16 cellular contexts compared by ENCODE assay signal in the genomic region with DNA sequence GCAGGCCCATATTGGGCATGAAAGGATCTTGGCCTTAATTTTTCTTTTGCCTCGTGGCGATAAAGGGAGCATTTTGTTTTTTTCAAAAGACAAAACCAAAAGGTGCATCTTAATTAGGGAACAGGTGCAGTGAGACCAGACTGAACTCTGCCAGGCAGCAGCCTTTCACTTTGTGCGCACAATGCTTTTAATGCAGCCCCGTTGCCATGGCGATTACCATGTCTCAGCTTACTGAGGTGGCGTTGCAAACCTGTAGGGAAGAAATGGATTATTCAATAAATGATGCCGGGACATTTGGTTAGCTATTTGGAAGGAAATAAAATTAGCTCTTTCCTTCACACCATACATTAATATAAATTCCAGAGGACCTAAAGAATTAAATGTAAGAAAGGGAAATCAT.
A peak's percentile ranks its signal among the peaks of the same experiment; 100 is the strongest.
DNase-seq lines count a peak whose midpoint lies in the region; ATAC-seq, FAIRE-seq and TF ChIP-seq lines count a peak whose summit lies in the region.
"Had no signal": no experiment of that assay in that cellular context is flagged by ENCODE, and none has a peak within 500 bp of the region (broad histone marks: within the 10 kb centered on the region; RNA-seq: fewer than 3 reads in every experiment).

No MANE protein-coding gene starts in this region.

- no peaks in the 10 kb centered on the region; the same call in 1 of the 3 replicates for H3K36me3 Mint-ChIP-seq in GM23338 (ENCODE audit: low read depth)
- H3K36me3 Mint-ChIP-seq: activated CD4-positive, alpha-beta memory T cell treated with anti-CD3 and anti-CD28 coated beads for 36 hours; activated naive CD8-positive, alpha-beta T cell treated with anti-CD3 and anti-CD28 coated beads, Interleukin-2, amount 10 ng/mL, durations not matched to agents 7 days and 5 days had no signal

- no peaks in the 10 kb centered on the region for H3K36me3 ChIP-seq in GM23338 (ENCODE audit: insufficient read depth)
- H3K36me3 ChIP-seq: esophagus muscularis mucosa, lower lobe of right lung had no signal

- no peak overlapping the region for H3K4me3 ChIP-seq in GM23338
- H3K4me3 ChIP-seq: esophagus muscularis mucosa, lower lobe of right lung had no signal

- H3K9me2 ChIP-seq in GM23338 (ENCODE audit: insufficient read depth), result no peaks in the 10 kb centered on the region

- H3K27ac ChIP-seq in GM23338 (ENCODE audit: low read depth), result no peak overlapping the region
- peak overlapping the region; percentile 19 for H3K27ac ChIP-seq in cingulate gyrus (ENCODE audit: low read depth, low read length)
- H3K27ac ChIP-seq: esophagus muscularis mucosa, lower lobe of right lung had no signal

- H3K4me3 Mint-ChIP-seq in GM23338, result no peak overlapping the region
- H3K4me3 Mint-ChIP-seq: activated CD4-positive, alpha-beta memory T cell treated with anti-CD3 and anti-CD28 coated beads for 36 hours; activated naive CD8-positive, alpha-beta T cell treated with anti-CD3 and anti-CD28 coated beads, Interleukin-2, amount 10 ng/mL, durations not matched to agents 7 days and 5 days; activated T-helper 1 cell treated with anti-CD3 and anti-CD28 coated beads, Interleukin-12 subunit alpha, Interleukin-12 subunit beta, Interleukin-2, Interleukin-4 antibody, amounts not matched to agents 30 ng/mL and 10 ng/mL and 1 ng/mL, durations not matched to agents 14 hours and 24 hours and 36 hours had no signal

- no peaks in the 10 kb centered on the region for H3K79me2 ChIP-seq in GM23338 (replicated peaks; ENCODE audit: insufficient read depth)

- peaks cover 21% of the 10 kb centered on the region for H3K9me3 Mint-ChIP-seq in GM23338
- H3K9me3 Mint-ChIP-seq: activated naive CD8-positive, alpha-beta T cell treated with anti-CD3 and anti-CD28 coated beads, Interleukin-2, amount 10 ng/mL, durations not matched to agents 7 days and 5 days; activated T-helper 1 cell treated with anti-CD3 and anti-CD28 coated beads, Interleukin-12 subunit alpha, Interleukin-12 subunit beta, Interleukin-2, Interleukin-4 antibody, amounts not matched to agents 30 ng/mL and 10 ng/mL and 1 ng/mL, durations not matched to agents 14 hours and 24 hours and 36 hours had no signal

- H4K20me1 ChIP-seq in GM23338 (replicated peaks; ENCODE audit: insufficient read depth), result no peaks in the 10 kb centered on the region

- DNase-seq in AG08396 (ENCODE audit: low spot score), result peak; percentile 0
- DNase-seq in GM23338 (ENCODE audit: low spot score), result peak; percentile 64
- peak; percentile 64 for DNase-seq in NCI-H2196 (lab: John Stamatoyannopoulos, UW; ENCODE audit: unreplicated experiment)
- DNase-seq in urothelium cell line (ENCODE audit: low spot score), result no peak
- no peak for DNase-seq in GOT3 (lab: John Stamatoyannopoulos, UW)
- no peak for DNase-seq in SKM-1 treated with dmso at 0.1 percent for 144 hours (lab: John Stamatoyannopoulos, UW; ENCODE audit: unreplicated experiment)
- DNase-seq: activated CD4-positive, alpha-beta memory T cell treated with anti-CD3 and anti-CD28 coated beads for 36 hours; activated naive CD8-positive, alpha-beta T cell treated with anti-CD3 and anti-CD28 coated beads, Interleukin-2, amount 10 ng/mL, durations not matched to agents 7 days and 5 days; Calu3; KBM-7; lower lobe of right lung; stimulated activated CD4-positive, alpha-beta T cell treated with anti-CD3 and anti-CD28 coated beads, Interleukin-2, amount 100 ng/mL, for 48 hours had no signal

- no peak for ATAC-seq in GM23338
- ATAC-seq: lower lobe of right lung had no signal

- no peaks in the 10 kb centered on the region for H3K27me3 ChIP-seq in GM23338 (ENCODE audit: insufficient read depth)

- peaks cover 6% of the 10 kb centered on the region; the same call in 1 of the 2 replicates for H3F3A ChIP-seq in GM23338 (replicated peaks; ENCODE audit: low read depth)

- H3K27me3 Mint-ChIP-seq in GM23338 (ENCODE audit: insufficient read depth, low read depth, poor library complexity), result peaks cover 14% of the 10 kb centered on the region

- no peak overlapping the region for H2AFZ ChIP-seq in GM23338

- peaks cover 7% of the 10 kb centered on the region; the same call in 1 of the 2 replicates for H3K4me1 ChIP-seq in GM23338 (ENCODE audit: insufficient read depth)
- H3K4me1 ChIP-seq: esophagus muscularis mucosa, lower lobe of right lung had no signal

- H3K4me1 Mint-ChIP-seq in GM23338, result peaks cover 29% of the 10 kb centered on the region

- H3K27ac Mint-ChIP-seq in GM23338, result no peak overlapping the region
- H3K27ac Mint-ChIP-seq: activated CD4-positive, alpha-beta memory T cell treated with anti-CD3 and anti-CD28 coated beads for 36 hours; activated naive CD8-positive, alpha-beta T cell treated with anti-CD3 and anti-CD28 coated beads, Interleukin-2, amount 10 ng/mL, durations not matched to agents 7 days and 5 days; activated T-helper 1 cell treated with anti-CD3 and anti-CD28 coated beads, Interleukin-12 subunit alpha, Interleukin-12 subunit beta, Interleukin-2, Interleukin-4 antibody, amounts not matched to agents 30 ng/mL and 10 ng/mL and 1 ng/mL, durations not matched to agents 14 hours and 24 hours and 36 hours had no signal

- no peak for FAIRE-seq in urothelium cell line (lab: Jason Lieb, UNC)
- FAIRE-seq: bronchial epithelial cell had no signal

- no peak overlapping the region for H3K4me2 ChIP-seq in GM23338

- no peak for TF ChIP-seq CTCF in GM23338 (conservative IDR thresholded peaks at IDR 0.05; ENCODE audit: low read depth in 2 of 2)

TF ChIP-seq in GM23338, 12 proteins besides CTCF, POLR2A, EP300 and RAD21 (continues in another document):
- TF ChIP-seq NANOG (IDR thresholded peaks at IDR 0.05; ENCODE audit: borderline replicate concordance) (no peak), JUNB (IDR thresholded peaks at IDR 0.05; ENCODE audit: unreplicated experiment) (no peak), POLR2AphosphoS5 (IDR thresholded peaks at IDR 0.05; ENCODE audit: low read depth) (no peak), ZNF114 (CRISPR knock-in tag; IDR thresholded peaks at IDR 0.05) (no peak), STAT1 (IDR thresholded peaks at IDR 0.05; ENCODE audit: unreplicated experiment) (no peak), EZH2 (IDR thresholded peaks at IDR 0.05; ENCODE audit: low read depth, unreplicated experiment) (no peak)
- TF ChIP-seq, protein P1, sequence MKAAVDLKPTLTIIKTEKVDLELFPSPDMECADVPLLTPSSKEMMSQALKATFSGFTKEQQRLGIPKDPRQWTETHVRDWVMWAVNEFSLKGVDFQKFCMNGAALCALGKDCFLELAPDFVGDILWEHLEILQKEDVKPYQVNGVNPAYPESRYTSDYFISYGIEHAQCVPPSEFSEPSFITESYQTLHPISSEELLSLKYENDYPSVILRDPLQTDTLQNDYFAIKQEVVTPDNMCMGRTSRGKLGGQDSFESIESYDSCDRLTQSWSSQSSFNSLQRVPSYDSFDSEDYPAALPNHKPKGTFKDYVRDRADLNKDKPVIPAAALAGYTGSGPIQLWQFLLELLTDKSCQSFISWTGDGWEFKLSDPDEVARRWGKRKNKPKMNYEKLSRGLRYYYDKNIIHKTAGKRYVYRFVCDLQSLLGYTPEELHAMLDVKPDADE (IDR thresholded peaks at IDR 0.05), result no peak

Comparison
In these comparisons a context has a peak if more than half of its experiments do, and no peak if none do; other contexts are left out.
1. DNase-seq: peak in AG08396 (single experiment), GM23338 (single experiment) and NCI-H2196 (single experiment); none in urothelium cell line (single experiment), GOT3 (single experiment) and SKM-1 treated with dmso at 0.1 percent for 144 hours (single experiment).